ENCODE assay signal across 10 cellular contexts in the genomic region with DNA sequence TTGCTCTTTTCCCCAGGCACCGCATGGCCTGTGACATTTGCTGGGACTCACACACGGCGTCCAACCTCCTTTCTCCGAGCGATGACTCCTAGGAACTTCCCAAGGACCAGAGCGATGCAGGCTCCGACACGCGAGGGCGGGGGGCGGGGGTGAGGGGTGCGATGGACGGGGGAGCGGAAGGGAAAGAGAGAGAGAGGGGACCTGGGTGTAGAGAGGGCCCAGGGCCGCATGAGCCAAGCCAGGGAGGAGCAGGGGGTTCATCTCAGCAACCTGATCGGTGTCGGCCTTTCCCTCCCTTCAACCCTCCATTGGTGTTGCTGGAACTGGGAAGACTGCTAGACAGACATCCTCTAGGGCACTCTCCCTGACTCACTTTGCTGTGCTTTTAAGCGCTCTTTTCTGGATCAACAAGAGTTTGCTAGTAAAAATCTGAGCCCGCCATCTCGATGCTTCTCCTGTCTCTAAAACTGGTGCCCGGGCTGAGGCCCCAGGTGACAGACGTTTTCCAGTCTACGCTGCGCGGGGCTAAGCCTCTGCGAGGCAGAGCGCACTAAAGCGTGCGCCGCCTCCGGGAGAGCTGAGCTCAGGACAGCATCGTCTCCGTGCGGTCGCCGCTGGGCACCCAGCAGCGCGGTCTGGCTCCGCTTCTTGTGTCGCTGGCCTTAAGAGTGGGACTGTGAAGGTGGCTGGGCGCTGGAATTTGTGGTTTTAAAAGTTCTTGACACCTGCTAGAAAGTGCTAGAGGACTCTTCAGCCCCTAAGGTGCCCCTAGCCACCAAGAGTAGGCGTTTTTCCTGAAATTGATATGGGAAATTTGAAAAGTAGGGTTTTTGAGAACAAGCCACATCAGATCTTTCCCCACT. TPM values are rescaled to one million over a fixed set of nuclear protein-coding genes. Genes with fewer than 3 reads are reported as not detected.
DNase-seq lines count a peak whose midpoint lies in the region; ATAC-seq, FAIRE-seq and TF ChIP-seq lines count a peak whose summit lies in the region.
"Had no signal": no experiment of that assay in that cellular context is flagged by ENCODE, and none has a peak within 500 bp of the region (broad histone marks: within the 10 kb centered on the region; RNA-seq: fewer than 3 reads in every experiment).

No MANE protein-coding gene starts in this region.

- H3K4me3 ChIP-seq in A549 (no peak overlapping the region), HepG2 (replicated peaks in 1 of 3; ENCODE audit: insufficient read depth in 1 of 3, low read depth in 2 of 3, low read length in 3 of 3) (no peak overlapping the region)
- H3K4me3 ChIP-seq: SJSA1 had no signal

- H3K9me3 ChIP-seq in A549: no peaks in the 10 kb centered on the region
- no peaks in the 10 kb centered on the region for H3K9me3 ChIP-seq in HepG2 (ENCODE audit: low read length)
- H3K9me3 ChIP-seq: SJSA1 had no signal

- FAIRE-seq in A549 (lab: Jason Lieb, UNC) (no peak), HepG2 (lab: Jason Lieb, UNC) (no peak)

- H3K79me2 ChIP-seq in HepG2 (ENCODE audit: insufficient read depth, low read length): no peaks in the 10 kb centered on the region

- in situ Hi-C loops in HepG2 (cut with HindIII; ENCODE audit: extremely low pct_ligation_motif_present, low pct_unique_long_range_greater_than_20kb): no loop called here

- TF ChIP-seq EP300 in A549 (IDR thresholded peaks at IDR 0.05) (no peak), HepG2 (IDR thresholded peaks at IDR 0.05; ENCODE audit: low read depth in 2 of 2, low read length in 2 of 2) (no peak), HepG2 (CRISPR knock-in tag; IDR thresholded peaks at IDR 0.05; ENCODE audit: borderline replicate concordance) (no peak)

- no peak for TF ChIP-seq CTCF in A549 (IDR thresholded peaks at IDR 0.05)
- TF ChIP-seq CTCF in HepG2 (CRISPR knock-in tag; IDR thresholded peaks at IDR 0.05): no peak

- intact Hi-C loops in HepG2 (cut with micrococcal nuclease; ENCODE audit: unreplicated experiment): no loop called here

- no peak overlapping the region for H2AFZ ChIP-seq in HepG2 (ENCODE audit: low read length)

- POLR2A ChIA-PET in A549 (lab: Yijun Ruan, JAX) (no interaction called here), HepG2 (lab: Yijun Ruan, JAX) (no interaction called here)

- H3K4me1 ChIP-seq in A549 (no peaks in the 10 kb centered on the region), HepG2 (ENCODE audit: insufficient read depth, low read length) (peaks cover 18% of the 10 kb centered on the region)

- H3K4me2 ChIP-seq in A549: no peak overlapping the region
- H3K4me2 ChIP-seq in HepG2 (ENCODE audit: low read depth, low read length): 0 out of 2 replicates have a peak overlapping the region, but pooled peaks have one; percentile 15

- CTCF ChIA-PET in A549 (lab: Yijun Ruan, JAX): no interaction called here
- CTCF ChIA-PET in HepG2 (lab: Yijun Ruan, JAX; ENCODE audit: low intra/inter-chr PET ratio, low total read pairs): no interaction called here

- WGBS in A549 (ENCODE audit: missing lambda C conversion rate): 33% methylated on average over 32 of the region's 42 CpGs
- WGBS in HepG2 (ENCODE audit: low lambda C conversion rate): 19% methylated on average over 37 of the region's 42 CpGs

- no peak for TF ChIP-seq RAD21 in A549 (conservative IDR thresholded peaks at IDR 0.05 in 1 of 2, IDR thresholded peaks at IDR 0.05 in 1 of 2)
- no peak for TF ChIP-seq RAD21 in HepG2 (CRISPR knock-in tag; IDR thresholded peaks at IDR 0.05)

- DNase-seq in A549 (ENCODE audit: low read depth in 1 of 2, low spot score in 1 of 2): no peak
- peak; percentile 74 for DNase-seq in astrocyte of the hippocampus (ENCODE audit: low read depth, low spot score)
- no peak for DNase-seq in HepG2 (ENCODE audit: low spot score)
- DNase-seq in stromal cell of bone marrow (ENCODE audit: low read depth): peak; percentile 11
- no peak for DNase-seq in effector CD8-positive, alpha-beta T cell (lab: John Stamatoyannopoulos, UW)
- no peak for DNase-seq in hepatic stellate cell (ENCODE audit: low spot score)

- H3K27ac ChIP-seq in A549 (no peak overlapping the region), HepG2 (ENCODE audit: extremely low read length, insufficient read depth, low read length) (no peak overlapping the region)
- H3K27ac ChIP-seq: SJSA1 had no signal

- BruUV-seq in HepG2 (replicated peaks; lab: Mats Ljungman, UMichigan): no TSS peak

- TF ChIP-seq POLR2A in A549 (IDR thresholded peaks at IDR 0.05; ENCODE audit: low read length) (no peak), HepG2 (IDR thresholded peaks at IDR 0.05; ENCODE audit: insufficient read depth in 1 of 2, low read depth in 2 of 2, low read length in 2 of 2) (no peak)

- no peaks in the 10 kb centered on the region for H4K20me1 ChIP-seq in HepG2 (ENCODE audit: insufficient read depth, low read length)

- ATAC-seq in A549 (peak; percentile 30 to 67; a peak in 3 of 6 replicates), HG02852 (IDR thresholded peaks at IDR 0.05; ENCODE audit: unreplicated experiment) (peak; percentile 37), HepG2 (peak; percentile 91), HG02588 (IDR thresholded peaks at IDR 0.05; ENCODE audit: unreplicated experiment) (no peak)

- H3K36me3 ChIP-seq in HepG2 (replicated peaks in 1 of 2; ENCODE audit: control insufficient read depth in 1 of 2, insufficient read depth in 2 of 2, low read length in 2 of 2): no peaks in the 10 kb centered on the region
- H3K36me3 ChIP-seq: SJSA1 had no signal

- H3K9ac ChIP-seq in HepG2 (ENCODE audit: insufficient read depth, low read depth, low read length): no peak overlapping the region

- H3K27me3 ChIP-seq in HepG2 (ENCODE audit: control insufficient read depth in 1 of 2, insufficient read depth in 2 of 2, low read length in 2 of 2): peaks cover 0 to 50% of the 10 kb centered on the region in 2 experiments

RNA-seq across cellular contexts. Expression of gene TSLP, which starts 1.0 kb away (rescaled TPM):
- polyA plus RNA-seq in A549 (2011; rRNA removed): 0.04 TPM in 1 of 2 replicates, not detected in the other
- polyA plus RNA-seq in A549 (2012; cell fraction: cytosol; rRNA removed): not detected in 2 replicates
- polyA plus RNA-seq in A549 (2012; cell fraction: nucleus; rRNA removed): not detected in 2 replicates
- polyA plus RNA-seq in A549 (2017; fragmentation: RNase III; extraction: RNeasy Plus Mini Kit Qiagen cat#74134 plus additional on column Dnase treatment): not detected in 3 replicates
- 0.12 TPM in 1 of 2 replicates, not detected in the other for polyA minus RNA-seq in A549 (2011; rRNA and poly(A)+ RNA removed)
- total RNA-seq in HepG2 (2016; rRNA removed; fragmentation: Illumina TruSeq; extraction: Trizol): not detected in 2 replicates
- total RNA-seq in HepG2 (2016; cell fraction: cytosol; rRNA removed; fragmentation: Illumina TruSeq; extraction: Trizol; ENCODE audit: low read depth): not detected in 2 replicates
- not detected in 2 replicates for total RNA-seq in HepG2 (2016; cell fraction: insoluble cytoplasmic fraction; rRNA removed; fragmentation: Illumina TruSeq; extraction: Trizol)
- not detected in 2 replicates for total RNA-seq in HepG2 (2016; cell fraction: membrane; rRNA removed; fragmentation: Illumina TruSeq; extraction: Trizol)
- not detected in 2 replicates for total RNA-seq in HepG2 (2016; cell fraction: nucleus; rRNA removed; fragmentation: Illumina TruSeq; extraction: Trizol)
- not detected in 2 replicates for polyA plus RNA-seq in HepG2 (2011; rRNA removed)
- polyA plus RNA-seq in HepG2 (2011; cell fraction: cytosol; rRNA removed): not detected in 2 replicates
- polyA plus RNA-seq in HepG2 (2011; cell fraction: nucleus; rRNA removed): not detected in 2 replicates
- not detected in 2 replicates for polyA plus RNA-seq in HepG2 (2012)
- polyA plus RNA-seq in HepG2 (2016; cell fraction: cytosol; fragmentation: Illumina TruSeq; extraction: Trizol; ENCODE audit: low read depth): not detected in 2 replicates
- not detected in 2 replicates for polyA plus RNA-seq in HepG2 (2016; cell fraction: insoluble cytoplasmic fraction; fragmentation: Illumina TruSeq; extraction: Trizol; ENCODE audit: low read depth)
- polyA plus RNA-seq in HepG2 (2016; cell fraction: membrane; fragmentation: Illumina TruSeq; extraction: Trizol; ENCODE audit: low read depth): not detected in 2 replicates
- polyA plus RNA-seq in HepG2 (2016; cell fraction: nucleus; fragmentation: Illumina TruSeq; extraction: Trizol; ENCODE audit: insufficient read depth, low read depth): not detected in 2 replicates
- polyA minus RNA-seq in HepG2 (2011; rRNA and poly(A)+ RNA removed; ENCODE audit: low replicate concordance): 0.44 TPM in 1 of 2 replicates, not detected in the other
- not detected in 2 replicates for polyA minus RNA-seq in HepG2 (2011; cell fraction: cytosol; rRNA and poly(A)+ RNA removed)
- not detected in 2 replicates for polyA minus RNA-seq in HepG2 (2011; cell fraction: nucleus; rRNA and poly(A)+ RNA removed)
- total RNA-seq: Daoy had no signal

RNA-seq across cellular contexts. Expression of gene WDR36, which starts 21.6 kb away (rescaled TPM):
- polyA plus RNA-seq in A549 (2011; rRNA removed) (31.5 and 38.1 TPM in 2 replicates), A549 (2017; fragmentation: RNase III; extraction: RNeasy Plus Mini Kit Qiagen cat#74134 plus additional on column Dnase treatment) (15.3 to 17.5 TPM (median 15.3 TPM) in 3 replicates), HepG2 (2011; rRNA removed) (15.1 and 18.2 TPM in 2 replicates)
- polyA plus RNA-seq in A549 (2012; cell fraction: cytosol; rRNA removed): 5.0 and 5.4 TPM in 2 replicates
- 6.2 and 7.2 TPM in 2 replicates for polyA plus RNA-seq in A549 (2012; cell fraction: nucleus; rRNA removed)
- 43.7 and 70.7 TPM in 2 replicates for polyA minus RNA-seq in A549 (2011; rRNA and poly(A)+ RNA removed)
- total RNA-seq in HepG2 (2016; rRNA removed; fragmentation: Illumina TruSeq; extraction: Trizol): 40.6 and 62.6 TPM in 2 replicates
- 1.2 and 1.4 TPM in 2 replicates for total RNA-seq in HepG2 (2016; cell fraction: cytosol; rRNA removed; fragmentation: Illumina TruSeq; extraction: Trizol; ENCODE audit: low read depth)
- 39.1 and 61.6 TPM in 2 replicates for total RNA-seq in HepG2 (2016; cell fraction: insoluble cytoplasmic fraction; rRNA removed; fragmentation: Illumina TruSeq; extraction: Trizol)
- total RNA-seq in HepG2 (2016; cell fraction: membrane; rRNA removed; fragmentation: Illumina TruSeq; extraction: Trizol): 6.0 and 7.2 TPM in 2 replicates
- 42.7 and 47.5 TPM in 2 replicates for total RNA-seq in HepG2 (2016; cell fraction: nucleus; rRNA removed; fragmentation: Illumina TruSeq; extraction: Trizol)
- 6.2 and 9.0 TPM in 2 replicates for polyA plus RNA-seq in HepG2 (2011; cell fraction: cytosol; rRNA removed)
- polyA plus RNA-seq in HepG2 (2011; cell fraction: nucleus; rRNA removed): 18.4 and 19.2 TPM in 2 replicates
- 12.2 and 14.2 TPM in 2 replicates for polyA plus RNA-seq in HepG2 (2012)
- polyA plus RNA-seq in HepG2 (2016; cell fraction: cytosol; fragmentation: Illumina TruSeq; extraction: Trizol; ENCODE audit: low read depth): 0.53 and 0.55 TPM in 2 replicates
- 23.3 and 25.1 TPM in 2 replicates for polyA plus RNA-seq in HepG2 (2016; cell fraction: insoluble cytoplasmic fraction; fragmentation: Illumina TruSeq; extraction: Trizol; ENCODE audit: low read depth)
- 1.7 and 2.3 TPM in 2 replicates for polyA plus RNA-seq in HepG2 (2016; cell fraction: membrane; fragmentation: Illumina TruSeq; extraction: Trizol; ENCODE audit: low read depth)
- polyA plus RNA-seq in HepG2 (2016; cell fraction: nucleus; fragmentation: Illumina TruSeq; extraction: Trizol; ENCODE audit: insufficient read depth, low read depth): 26.9 and 31.0 TPM in 2 replicates
- polyA minus RNA-seq in HepG2 (2011; rRNA and poly(A)+ RNA removed; ENCODE audit: low replicate concordance): 50.7 and 82.0 TPM in 2 replicates
- polyA minus RNA-seq in HepG2 (2011; cell fraction: cytosol; rRNA and poly(A)+ RNA removed): 24.4 and 24.8 TPM in 2 replicates
- polyA minus RNA-seq in HepG2 (2011; cell fraction: nucleus; rRNA and poly(A)+ RNA removed): 108 and 117 TPM in 2 replicates

Comparison
In these comparisons a context has a peak if more than half of its experiments do, and no peak if none do; other contexts are left out.
1. DNase-seq: peak in astrocyte of the hippocampus (single experiment) and stromal cell of bone marrow (single experiment); none in A549 (0 of 2), HepG2 (single experiment), effector CD8-positive, alpha-beta T cell (single experiment) and hepatic stellate cell (single experiment).